Comparison of ENCODE assay signal across 18 cellular contexts in genomic region chr11:44747836-44748235, GRCh38. TPM values are rescaled to one million over a fixed set of nuclear protein-coding genes. Genes with fewer than 3 reads are reported as not detected.
DNase-seq lines count a peak whose midpoint lies in the region; ATAC-seq and TF ChIP-seq lines count a peak whose summit lies in the region.
"Had no signal": no experiment of that assay in that cellular context is flagged by ENCODE, and none has a peak within 500 bp of the region (broad histone marks: within the 10 kb centered on the region; RNA-seq: fewer than 3 reads in every experiment).

No MANE protein-coding gene starts in this region.

- H3K36me3 ChIP-seq in esophagus squamous epithelium (no peaks in the 10 kb centered on the region), rectal smooth muscle tissue (ENCODE audit: control insufficient read depth, insufficient read depth, low read length) (no peaks in the 10 kb centered on the region)
- H3K36me3 ChIP-seq: suprapubic skin, vagina had no signal

- no peaks in the 10 kb centered on the region for H3K27me3 Mint-ChIP-seq in activated T-cell treated with anti-CD3 and anti-CD28 coated beads, Interleukin-2, amount 50 U/mL, for 4 hours (ENCODE audit: low read depth)
- H3K27me3 Mint-ChIP-seq in H9 (ENCODE audit: low read depth) = peaks cover 23% of the 10 kb centered on the region

- H3K9me3 ChIP-seq in H9 (ENCODE audit: control insufficient read depth, low read depth, low read length) (no peaks in the 10 kb centered on the region), esophagus squamous epithelium (no peaks in the 10 kb centered on the region)
- H3K9me3 ChIP-seq: suprapubic skin, vagina had no signal

- H3T11ph ChIP-seq in H9 (ENCODE audit: low read length) = no peak overlapping the region

- no peak overlapping the region for H3K14ac ChIP-seq in H9 (ENCODE audit: insufficient read depth, low read length)

- H3K27me3 ChIP-seq in H9 (ENCODE audit: insufficient read depth, low read length) = peaks cover 3% of the 10 kb centered on the region; the same call in 1 of the 2 replicates
- H3K27me3 ChIP-seq in esophagus squamous epithelium = no peaks in the 10 kb centered on the region
- no peaks in the 10 kb centered on the region for H3K27me3 ChIP-seq in rectal smooth muscle tissue (ENCODE audit: control insufficient read depth, insufficient read depth, low read length)
- H3K27me3 ChIP-seq: suprapubic skin, vagina had no signal

- H3K23ac ChIP-seq in H9 (ENCODE audit: insufficient read length, low read depth, low read length) = no peak overlapping the region

- DNase-seq in activated T-cell treated with anti-CD3 and anti-CD28 coated beads, Interleukin-2, amount 50 U/mL, for 4 hours = no peak
- no peak for DNase-seq in activated T-cell treated with anti-CD3 and anti-CD28 coated beads, Interleukin-2, amount 50 U/mL, for 48 hours
- DNase-seq in H9 = peak; percentile 14
- DNase-seq in esophagus squamous epithelium (lab: John Stamatoyannopoulos, UW) = no peak
- no peak for DNase-seq in NOMO-1 treated with dmso at 0.1 percent for 144 hours (lab: John Stamatoyannopoulos, UW; ENCODE audit: unreplicated experiment)
- no peak for DNase-seq in head of caudate nucleus
- DNase-seq in NCI-H146 treated with DMSO at 0.1 percent for 48 hours (lab: John Stamatoyannopoulos, UW; ENCODE audit: unreplicated experiment) = no peak
- DNase-seq: activated gamma-delta T cell treated with Interleukin-2 at 50 U/mL for 16 hours, cerebellar nuclear complex, DMS 273 treated with DMSO at 0.1 percent for 48 hours, NCI-H1417, NCI-H510A treated with DMSO at 0.1 percent for 48 hours, SW 1271 had no signal

- H3K4ac ChIP-seq in H9 (ENCODE audit: low read depth, low read length) = no peak overlapping the region

- peak overlapping the region in 1 of 3 experiments; percentile 0; a peak in 1 of 7 replicates for H3K27ac Mint-ChIP-seq in H9

- peak in 1 of 2 donors; percentile 21 for ATAC-seq in activated T-cell treated with anti-CD3 and anti-CD28 coated beads, Interleukin-2, amount 50 U/mL, for 4 hours
- ATAC-seq: left lobe of liver had no signal

- H3K4me3 ChIP-seq in esophagus squamous epithelium = no peak overlapping the region
- H3K4me3 ChIP-seq in rectal smooth muscle tissue (ENCODE audit: low read length) = no peak overlapping the region
- H3K4me3 ChIP-seq: suprapubic skin, vagina had no signal

- H3K27ac ChIP-seq in H9 (ENCODE audit: insufficient read length, low read depth, low read length) = no peak overlapping the region
- H3K27ac ChIP-seq in esophagus squamous epithelium = peak overlapping the region; percentile 1 to 79 (median 72)
- H3K27ac ChIP-seq in rectal smooth muscle tissue (ENCODE audit: low read depth, low read length) = peak overlapping the region; percentile 61
- H3K27ac ChIP-seq: HL-60, vagina had no signal

- no peaks in the 10 kb centered on the region for H3K79me2 ChIP-seq in H9 (ENCODE audit: insufficient read depth, low read length)

- no peak for TF ChIP-seq POLR2A in esophagus squamous epithelium (IDR thresholded peaks at IDR 0.05)

- no peak overlapping the region for H2AK5ac ChIP-seq in H9 (ENCODE audit: insufficient read length, low read length)

- H4K8ac ChIP-seq in H9 (replicated peaks; ENCODE audit: insufficient read length, low read depth, low read length) = no peak overlapping the region

- no peak for TF ChIP-seq CTCF in H9 (conservative IDR thresholded peaks at IDR 0.05)
- TF ChIP-seq CTCF in esophagus squamous epithelium (IDR thresholded peaks at IDR 0.05) = no peak

- peak overlapping the region; percentile 20 for H3K4me3 Mint-ChIP-seq in activated T-cell treated with anti-CD3 and anti-CD28 coated beads, Interleukin-2, amount 50 U/mL, for 4 hours
- no peak overlapping the region; a peak in 1 of 5 replicates for H3K4me3 Mint-ChIP-seq in H9

- no peak overlapping the region for H2BK5ac ChIP-seq in H9 (ENCODE audit: insufficient read length, low read length)

- no peak overlapping the region for H3K18ac ChIP-seq in H9 (ENCODE audit: insufficient read length, low read depth, low read length)

- H3K56ac ChIP-seq in H9 (ENCODE audit: insufficient read length, low read depth, low read length) = no peak overlapping the region

- H4K5ac ChIP-seq in H9 (ENCODE audit: insufficient read length, low read depth, low read length) = no peak overlapping the region

- H2AFZ ChIP-seq in H9 (ENCODE audit: low read length) = no peak overlapping the region

- intact Hi-C loops in esophagus squamous epithelium (cut with DNase I) = no loop called here
- intact Hi-C loops in head of caudate nucleus (cut with DNase I) = no loop called here

- H3K36me3 Mint-ChIP-seq in activated T-cell treated with anti-CD3 and anti-CD28 coated beads, Interleukin-2, amount 50 U/mL, for 4 hours (ENCODE audit: insufficient read depth) = peaks cover 2% of the 10 kb centered on the region
- H3K36me3 Mint-ChIP-seq in H9 (ENCODE audit: insufficient read depth in 1 of 3, low read depth in 3 of 3) = peaks cover 0 to 4% (median 2%) of the 10 kb centered on the region in 3 experiments; a peak in 2 of 7 replicates

- no peak overlapping the region for H2BK15ac ChIP-seq in H9 (ENCODE audit: low read depth, low read length)

- no peaks in the 10 kb centered on the region for H4K20me1 ChIP-seq in H9 (ENCODE audit: control insufficient read depth, insufficient read depth, insufficient read length)

- no peak overlapping the region for H3K9ac ChIP-seq in H9 (ENCODE audit: extremely low read depth, insufficient read length, low read length)
- H3K9ac ChIP-seq in rectal smooth muscle tissue (ENCODE audit: low read length) = no peak overlapping the region

- H3K4me1 ChIP-seq in H9 (ENCODE audit: insufficient read depth, low read length) = peaks cover 4% of the 10 kb centered on the region; the same call in 1 of the 2 replicates
- H3K4me1 ChIP-seq in esophagus squamous epithelium = peaks cover 2 to 53% (median 4%) of the 10 kb centered on the region in 3 donors
- H3K4me1 ChIP-seq in rectal smooth muscle tissue (ENCODE audit: control insufficient read depth, insufficient read depth, low read length) = peaks cover 58% of the 10 kb centered on the region

- H2BK120ac ChIP-seq in H9 (ENCODE audit: low read depth, low read length, poor library complexity, severe bottlenecking) = no peak overlapping the region

- H3K4me1 Mint-ChIP-seq in activated T-cell treated with anti-CD3 and anti-CD28 coated beads, Interleukin-2, amount 50 U/mL, for 4 hours (ENCODE audit: low read depth) = peaks cover 46% of the 10 kb centered on the region
- H3K4me1 Mint-ChIP-seq in H9 = peaks cover 38 to 56% of the 10 kb centered on the region in 2 experiments

- H2BK12ac ChIP-seq in H9 (ENCODE audit: insufficient read length, low read depth, low read length) = no peak overlapping the region

- H3K9me3 Mint-ChIP-seq in activated T-cell treated with anti-CD3 and anti-CD28 coated beads, Interleukin-2, amount 50 U/mL, for 4 hours = no peaks in the 10 kb centered on the region
- H3K9me3 Mint-ChIP-seq in H9 = no peaks in the 10 kb centered on the region; a peak in 2 of 5 replicates

- no peaks in the 10 kb centered on the region for H3K79me1 ChIP-seq in H9 (ENCODE audit: insufficient read depth, low read depth, low read length, poor library complexity, severe bottlenecking)

- no peak overlapping the region for H2BK20ac ChIP-seq in H9 (ENCODE audit: low read depth, low read length, poor library complexity, severe bottlenecking)

- H4K91ac ChIP-seq in H9 (ENCODE audit: insufficient read length, low read depth, low read length) = no peak overlapping the region

- no CpG with 5 or more reads among the region's 5 CpGs for WGBS in H9 (ENCODE audit: extremely low coverage, insufficient read length, low lambda C conversion rate)
- 74 to 81% methylated on average over 4 of the region's 5 CpGs for WGBS in esophagus squamous epithelium, 2 donors

- no peaks in the 10 kb centered on the region for H3K23me2 ChIP-seq in H9 (ENCODE audit: insufficient read length, low read depth, low read length, poor library complexity, severe bottlenecking)

- no peak overlapping the region for H3K4me2 ChIP-seq in H9 (ENCODE audit: insufficient read depth, insufficient read length, low read length)

RNA-seq across cellular contexts. Expression of gene TSPAN18, which starts 21.1 kb away (rescaled TPM):
- total RNA-seq in activated T-cell treated with anti-CD3 and anti-CD28 coated beads, Interleukin-2, amount 50 U/mL, for 4 hours = 1 to 10 TPM in 2 of 3 donors, under 1 TPM in 1; 0.84 to 2.0 (median 1.5) TPM
- total RNA-seq in H9 (2021) (25.3 and 26.5 TPM in 2 replicates), esophagus squamous epithelium (1 to 10 TPM in 3 of 4 donors, under 1 TPM in 1; 0.80 to 4.4 (median 2.0) TPM)
